ENCODE assay signal across 25 cellular contexts in genomic region chr4:5526070-5526831, GRCh38.
"Had no signal": no experiment of that assay in that cellular context is flagged by ENCODE, and none has a peak within 500 bp of the region (broad histone marks: within the 10 kb centered on the region; RNA-seq: fewer than 3 reads in every experiment).

No MANE protein-coding gene starts in this region.

- H3K9me3 ChIP-seq: neutrophil, ovary, prostate gland, transverse colon had no signal

- H3K27me3 ChIP-seq: brain microvascular endothelial cell, neutrophil, ovary, right atrium auricular region, transverse colon had no signal

- ATAC-seq: activated CD8-positive, alpha-beta T cell treated with anti-CD3 and anti-CD28 coated beads, Interleukin-2, amount 10 ng/mL, durations not matched to agents 7 days and 5 days; effector memory CD8-positive, alpha-beta T cell; esophagus mucosa; naive thymus-derived CD4-positive, alpha-beta T cell; stimulated activated memory B cell treated with anti-CD40 and anti-IgM and Interleukin-4, amounts not matched to agents 10 μg/mL and 1 μg/mL and 100 μg/mL, for 72 hours; T-cell had no signal

- H3K4me3 ChIP-seq: ovary, prostate gland, right atrium auricular region, skin epidermis, transverse colon had no signal

- H3K4me1 ChIP-seq: prostate gland, transverse colon had no signal

- H3K27ac ChIP-seq: brain microvascular endothelial cell, neutrophil, ovary, prostate gland, right atrium auricular region, skin epidermis, transverse colon, VCaP had no signal

- DNase-seq: activated CD4-positive, alpha-beta T cell treated with anti-CD3 and anti-CD28 coated beads, Interleukin-2, amount 50 U/mL, for 1 hour; activated CD4-positive, CD25-positive, alpha-beta regulatory T cell treated with anti-CD3 and anti-CD28 coated beads, Interleukin-2, amount 50 U/mL, for 72 hours; activated CD8-positive, alpha-beta T cell treated with anti-CD3 and anti-CD28 coated beads, Interleukin-2, amount 10 ng/mL, durations not matched to agents 7 days and 5 days; activated gamma-delta T cell; anterior cingulate cortex; brain microvascular endothelial cell; caudate nucleus; dermis blood vessel endothelial cell; effector memory CD8-positive, alpha-beta T cell; hippocampal formation; naive thymus-derived CD4-positive, alpha-beta T cell; ovary; stimulated activated CD4-positive, alpha-beta T cell treated with anti-CD3 and anti-CD28 coated beads, Interleukin-2, amount 100 ng/mL, for 24 hours; T-cell; transverse colon had no signal

- FAIRE-seq: endothelial cell of umbilical vein, frontal cortex, urothelium cell line had no signal

- H3K36me3 ChIP-seq: brain microvascular endothelial cell, neutrophil, ovary, prostate gland, right atrium auricular region, transverse colon had no signal
